In the genomic region with DNA sequence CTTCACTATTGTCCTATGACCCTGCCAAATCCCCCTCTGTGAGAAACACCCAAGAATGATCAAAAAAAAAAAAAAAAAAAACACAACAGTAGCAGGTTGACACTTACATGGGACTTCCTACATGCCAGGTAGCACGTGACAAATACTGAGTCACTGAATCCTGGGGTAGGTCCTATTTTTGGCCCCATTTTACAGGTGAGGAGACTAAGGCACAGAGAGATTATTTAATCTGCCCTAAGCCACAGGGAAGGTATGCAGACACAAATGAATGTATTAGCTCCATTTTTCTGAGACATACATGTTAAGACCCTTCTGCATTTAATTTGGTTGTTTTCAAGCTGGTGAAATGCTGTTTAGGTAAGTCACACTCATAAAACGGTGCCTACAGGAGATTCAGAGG, we compare ENCODE assay signal across 1 cellular context.
TF ChIP-seq lines count a peak whose summit lies in the region.

No MANE protein-coding gene starts in this region.

TF ChIP-seq in HepG2, 621 proteins besides CTCF, POLR2A, EP300 and RAD21:
- TF ChIP-seq ZNF329 (CRISPR knock-in tag; IDR thresholded peaks at IDR 0.05; ENCODE audit: low read depth) (no peak), ZNF629 (CRISPR knock-in tag; conservative IDR thresholded peaks at IDR 0.05) (peak; percentile 66)
